ENCODE assay signal across 8 cellular contexts in the genomic region with DNA sequence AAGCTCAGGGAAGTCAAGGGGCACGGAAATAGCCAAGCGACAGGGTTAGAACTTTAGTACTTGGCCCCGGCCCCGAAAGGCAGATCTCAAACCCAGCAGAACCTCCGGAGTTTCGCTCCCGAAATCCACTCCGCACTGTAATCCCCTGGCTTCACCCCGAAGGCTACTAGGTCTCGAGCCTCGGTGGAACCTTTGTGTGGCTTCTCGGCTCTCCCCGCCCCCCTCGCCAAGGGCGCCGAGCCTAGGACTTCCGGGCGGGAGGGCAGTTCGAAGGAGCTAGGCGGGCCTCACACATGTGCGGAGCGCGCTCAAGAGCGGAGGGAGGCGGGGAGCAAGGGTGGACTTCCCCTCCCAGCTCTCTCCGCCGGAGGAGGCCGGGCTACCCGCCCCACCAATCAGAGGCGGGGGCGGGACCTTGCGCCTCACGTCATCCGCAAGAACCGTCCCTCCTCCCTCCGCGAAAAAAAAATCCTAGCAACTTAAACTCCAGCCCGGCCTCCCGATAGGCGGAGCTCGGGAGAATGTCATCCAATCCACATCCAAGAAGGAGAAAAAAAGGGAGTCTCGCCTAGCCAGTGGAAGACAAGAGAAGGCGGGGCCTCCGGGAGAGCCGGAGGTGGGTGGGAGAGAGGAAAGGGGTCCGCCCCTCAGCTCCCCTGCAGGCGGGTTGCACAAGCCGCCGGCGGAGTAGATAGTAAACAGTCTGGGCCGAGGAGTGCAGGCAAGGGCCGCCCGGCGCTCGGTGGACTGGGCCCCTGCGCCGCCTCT. TPM values are rescaled to one million over a fixed set of nuclear protein-coding genes. Genes with fewer than 3 reads are reported as not detected.
DNase-seq lines count a peak whose midpoint lies in the region; ATAC-seq, FAIRE-seq and TF ChIP-seq lines count a peak whose summit lies in the region.

No MANE protein-coding gene starts in this region.

- H3K27me3 Mint-ChIP-seq in naive thymus-derived CD8-positive, alpha-beta T cell: no peaks in the 10 kb centered on the region
- H3K27me3 Mint-ChIP-seq in stimulated activated naive B cell treated with anti-CD40 and anti-IgM and Interleukin-4, amounts not matched to agents 10 μg/mL and 1 μg/mL and 100 μg/mL, for 72 hours: no peaks in the 10 kb centered on the region

- H3K4me3 Mint-ChIP-seq in naive thymus-derived CD8-positive, alpha-beta T cell: peak overlapping the region; percentile 94 to 99 (median 97)
- H3K4me3 Mint-ChIP-seq in stimulated activated naive B cell treated with anti-CD40 and anti-IgM and Interleukin-4, amounts not matched to agents 10 μg/mL and 1 μg/mL and 100 μg/mL, for 72 hours: peak overlapping the region; percentile 97 to 98

- H3K36me3 ChIP-seq in Loucy (ENCODE audit: insufficient read depth, low read length) (no peaks in the 10 kb centered on the region), RWPE2 (ENCODE audit: low read depth) (no peaks in the 10 kb centered on the region)

- H3K27ac Mint-ChIP-seq in naive thymus-derived CD8-positive, alpha-beta T cell: peak overlapping the region; percentile 94 to 99 (median 98)
- peak overlapping the region; percentile 100 for H3K27ac Mint-ChIP-seq in stimulated activated naive B cell treated with anti-CD40 and anti-IgM and Interleukin-4, amounts not matched to agents 10 μg/mL and 1 μg/mL and 100 μg/mL, for 72 hours

- H3K4me3 ChIP-seq in Loucy (ENCODE audit: low read length, poor library complexity, severe bottlenecking): peak overlapping the region; percentile 87
- peak overlapping the region; percentile 75 for H3K4me3 ChIP-seq in RWPE2 (ENCODE audit: severe bottlenecking)

- DNase-seq in ELR (ENCODE audit: low read depth): peak; percentile 100
- peak; percentile 82 for DNase-seq in H54 (ENCODE audit: insufficient read length, low spot score)
- peak; percentile 100 for DNase-seq in RWPE2 (ENCODE audit: low spot score)
- peak; percentile 96 for DNase-seq in activated effector memory CD4-positive, alpha-beta T cell treated with Interleukin-2 at 50 U/mL for 16 hours
- peak; percentile 100 for DNase-seq in fibroblast of peridontal ligament (ENCODE audit: extremely low read depth)
- DNase-seq in naive thymus-derived CD8-positive, alpha-beta T cell: peak; percentile 94 to 100 (median 97)
- peak; percentile 98 for DNase-seq in stimulated activated naive B cell treated with anti-CD40 and anti-IgM and Interleukin-4, amounts not matched to agents 10 μg/mL and 1 μg/mL and 100 μg/mL, for 72 hours

- POLR2A ChIA-PET in naive thymus-derived CD8-positive, alpha-beta T cell (lab: Charles Lee): interaction anchor here (0.5 to 7.7 kb wide), 23 partner anchors 8 to 913 kb away, joined by 3 to 207 read pairs (median 7); a partner anchor contains a TSS

- peaks cover 23% of the 10 kb centered on the region for H4K20me1 ChIP-seq in Loucy (ENCODE audit: insufficient read depth, low read length, poor library complexity, severe bottlenecking)

- TF ChIP-seq CTCF in Loucy (conservative IDR thresholded peaks at IDR 0.05; ENCODE audit: low read length): no peak
- no peak for TF ChIP-seq CTCF in RWPE2 (IDR thresholded peaks at IDR 0.05; ENCODE audit: poor library complexity, severe bottlenecking)

- peak overlapping the region; percentile 63 for H2AFZ ChIP-seq in Loucy (ENCODE audit: low read length)

- peak; percentile 44; the same call in 1 of the 2 replicates for TF ChIP-seq POLR2A in H54 (IDR thresholded peaks at IDR 0.05; ENCODE audit: low read depth, low read length)

- H3K79me2 ChIP-seq in Loucy (ENCODE audit: insufficient read depth, low read length): peaks cover 24% of the 10 kb centered on the region

- H3K4me1 ChIP-seq in Loucy (ENCODE audit: insufficient read depth, low read length, poor library complexity, severe bottlenecking): peaks cover 27% of the 10 kb centered on the region
- peaks cover 6% of the 10 kb centered on the region for H3K4me1 ChIP-seq in RWPE2 (ENCODE audit: insufficient read depth, poor library complexity, severe bottlenecking)

- H3K27me3 ChIP-seq in Loucy (ENCODE audit: insufficient read depth, low read length, poor library complexity, severe bottlenecking) (no peaks in the 10 kb centered on the region), RWPE2 (ENCODE audit: insufficient read depth, poor library complexity, severe bottlenecking) (no peaks in the 10 kb centered on the region)

- H3K9me3 Mint-ChIP-seq in naive thymus-derived CD8-positive, alpha-beta T cell: peaks cover 0 to 1% (median 0%) of the 10 kb centered on the region in 9 donors
- H3K9me3 Mint-ChIP-seq in stimulated activated naive B cell treated with anti-CD40 and anti-IgM and Interleukin-4, amounts not matched to agents 10 μg/mL and 1 μg/mL and 100 μg/mL, for 72 hours: no peaks in the 10 kb centered on the region

- peaks cover 24 to 47% (median 37%) of the 10 kb centered on the region in 4 donors for H3K4me1 Mint-ChIP-seq in naive thymus-derived CD8-positive, alpha-beta T cell
- H3K4me1 Mint-ChIP-seq in stimulated activated naive B cell treated with anti-CD40 and anti-IgM and Interleukin-4, amounts not matched to agents 10 μg/mL and 1 μg/mL and 100 μg/mL, for 72 hours: peaks cover 14 to 44% of the 10 kb centered on the region in 2 donors

- peak; percentile 35 for ATAC-seq in RWPE2 (ENCODE audit: low read depth)
- peak; percentile 40 to 41 for ATAC-seq in naive thymus-derived CD8-positive, alpha-beta T cell
- peak; percentile 41 to 49 for ATAC-seq in stimulated activated naive B cell treated with anti-CD40 and anti-IgM and Interleukin-4, amounts not matched to agents 10 μg/mL and 1 μg/mL and 100 μg/mL, for 72 hours (replicated peaks)

- no peaks in the 10 kb centered on the region for H3K9me2 ChIP-seq in Loucy (replicated peaks; ENCODE audit: low read depth, low read length)

- H3K9me3 ChIP-seq in Loucy (ENCODE audit: insufficient read depth, low read depth, low read length) (no peaks in the 10 kb centered on the region), RWPE2 (ENCODE audit: severe bottlenecking) (no peaks in the 10 kb centered on the region)

- FAIRE-seq in H54 (lab: Jason Lieb, UNC): no peak

- H3F3A ChIP-seq in Loucy (ENCODE audit: low read depth): peaks cover 8% of the 10 kb centered on the region; the same call in 1 of the 2 replicates

- peak overlapping the region; percentile 99 for H3K9ac ChIP-seq in Loucy (ENCODE audit: low read depth, low read length, poor library complexity, severe bottlenecking)

- H3K4me2 ChIP-seq in Loucy (ENCODE audit: low read depth, low read length, poor library complexity, severe bottlenecking): peak overlapping the region; percentile 88

- H3K36me3 Mint-ChIP-seq in naive thymus-derived CD8-positive, alpha-beta T cell: no peaks in the 10 kb centered on the region
- peaks cover 9 to 13% of the 10 kb centered on the region in 2 donors for H3K36me3 Mint-ChIP-seq in stimulated activated naive B cell treated with anti-CD40 and anti-IgM and Interleukin-4, amounts not matched to agents 10 μg/mL and 1 μg/mL and 100 μg/mL, for 72 hours

- peak overlapping the region; percentile 89 for H3K27ac ChIP-seq in RWPE2 (ENCODE audit: poor library complexity, severe bottlenecking)

RNA-seq across cellular contexts. Expression of a gene that starts 2.4 kb away (rescaled TPM):
- total RNA-seq in naive thymus-derived CD8-positive, alpha-beta T cell: 100 to 1,000 TPM; 130 to 137 TPM
- 10 to 100 TPM; 12.4 to 17.0 (median 12.7) TPM for polyA plus RNA-seq in naive thymus-derived CD8-positive, alpha-beta T cell

Comparison
In these comparisons a context has a peak if more than half of its experiments do, and no peak if none do; other contexts are left out.
1. Peak in every context shown above with its lines: DNase-seq, ATAC-seq, H3K4me3 ChIP-seq and H3K27ac ChIP-seq.